Comparison of ENCODE assay signal across 14 cellular contexts in genomic region chr9:94625835-94626234, GRCh38.
A peak's percentile ranks its signal among the peaks of the same experiment; 100 is the strongest.
DNase-seq lines count a peak whose midpoint lies in the region; ATAC-seq and TF ChIP-seq lines count a peak whose summit lies in the region.
"Had no signal": no experiment of that assay in that cellular context is flagged by ENCODE, and none has a peak within 500 bp of the region (broad histone marks: within the 10 kb centered on the region; RNA-seq: fewer than 3 reads in every experiment).

No MANE protein-coding gene starts in this region.

- H3K4me3 ChIP-seq in BLaER1 (no peak overlapping the region), parathyroid adenoma (ENCODE audit: low read depth, low read length) (no peak overlapping the region), foreskin fibroblast (ENCODE audit: low read depth in 1 of 2, low read length in 2 of 2) (no peak overlapping the region)
- H3K4me3 ChIP-seq: BLaER1 treated with 17β-estradiol and CSF1 and Interleukin-3, amounts not matched to agents 10 nM and 100 nM; GM12878; GM23248 had no signal

- H3K27me3 ChIP-seq in BLaER1: no peaks in the 10 kb centered on the region
- H3K27me3 ChIP-seq in parathyroid adenoma (ENCODE audit: control insufficient read depth, insufficient read depth, low read length): no peaks in the 10 kb centered on the region
- H3K27me3 ChIP-seq: BLaER1 treated with 17β-estradiol and CSF1 and Interleukin-3, amounts not matched to agents 10 nM and 100 nM had no signal

- H3K79me2 ChIP-seq in parathyroid adenoma: no peaks in the 10 kb centered on the region

- peak overlapping the region; percentile 30 for H3K4me2 ChIP-seq in BLaER1
- no peak overlapping the region for H3K4me2 ChIP-seq in parathyroid adenoma (ENCODE audit: low read length)

- DNase-seq in NCI-H69 (lab: John Stamatoyannopoulos, UW) (peak; percentile 22), cerebellar cortex (ENCODE audit: low spot score) (peak; percentile 22), foreskin fibroblast (no peak), glomerular visceral epithelial cell (ENCODE audit: extremely low spot score) (no peak)
- DNase-seq: 8988T, AML-193, DMS 273 treated with DMSO at 0.1 percent for 48 hours, GM23248, H7 had no signal

- H3K27ac ChIP-seq in BLaER1 (no peak overlapping the region), parathyroid adenoma (peak overlapping the region; percentile 72)
- H3K27ac ChIP-seq: BLaER1 treated with 17β-estradiol and CSF1 and Interleukin-3, amounts not matched to agents 10 nM and 100 nM; GM23248 had no signal

- no peaks in the 10 kb centered on the region for H4K20me1 ChIP-seq in BLaER1
- H4K20me1 ChIP-seq: BLaER1 treated with 17β-estradiol and CSF1 and Interleukin-3, amounts not matched to agents 10 nM and 100 nM had no signal

- no peak overlapping the region for H2AFZ ChIP-seq in parathyroid adenoma
- H2AFZ ChIP-seq: GM23248 had no signal

- H3K9ac ChIP-seq in BLaER1 (no peak overlapping the region), parathyroid adenoma (no peak overlapping the region)
- H3K9ac ChIP-seq: BLaER1 treated with 17β-estradiol and CSF1 and Interleukin-3, amounts not matched to agents 10 nM and 100 nM; GM23248 had no signal

- TF ChIP-seq CTCF in parathyroid adenoma (IDR thresholded peaks at IDR 0.05): no peak
- TF ChIP-seq CTCF in foreskin fibroblast (IDR thresholded peaks at IDR 0.05; ENCODE audit: low read depth, low read length): no peak

- H3K9me3 ChIP-seq in BLaER1: no peaks in the 10 kb centered on the region
- no peaks in the 10 kb centered on the region for H3K9me3 ChIP-seq in parathyroid adenoma (ENCODE audit: control insufficient read depth, low read length)

- no peak for ATAC-seq in GM18520 (IDR thresholded peaks at IDR 0.05; ENCODE audit: unreplicated experiment)
- ATAC-seq: GM12878 had no signal

- no peaks in the 10 kb centered on the region for H3K36me3 ChIP-seq in BLaER1
- H3K36me3 ChIP-seq in parathyroid adenoma (ENCODE audit: control insufficient read depth, insufficient read depth, low read length): no peaks in the 10 kb centered on the region
- H3K36me3 ChIP-seq: BLaER1 treated with 17β-estradiol and CSF1 and Interleukin-3, amounts not matched to agents 10 nM and 100 nM had no signal

- H3K4me1 ChIP-seq in BLaER1: peaks cover 22% of the 10 kb centered on the region
- peaks cover 20% of the 10 kb centered on the region for H3K4me1 ChIP-seq in parathyroid adenoma

Comparison
In these comparisons a context has a peak if more than half of its experiments do, and no peak if none do; other contexts are left out.
1. DNase-seq: peak in NCI-H69 (single experiment) and cerebellar cortex (single experiment); none in foreskin fibroblast (0 of 2) and glomerular visceral epithelial cell (single experiment).